In genomic region chr2:178242552-178242883, GRCh38 we compare ENCODE assay signal across 27 cellular contexts. TPM values are rescaled to one million over a fixed set of nuclear protein-coding genes. Genes with fewer than 3 reads are reported as not detected.
A peak's percentile ranks its signal among the peaks of the same experiment; 100 is the strongest.
DNase-seq lines count a peak whose midpoint lies in the region; ATAC-seq and TF ChIP-seq lines count a peak whose summit lies in the region.
"Had no signal": no experiment of that assay in that cellular context is flagged by ENCODE, and none has a peak within 500 bp of the region (broad histone marks: within the 10 kb centered on the region; RNA-seq: fewer than 3 reads in every experiment).

No MANE protein-coding gene starts in this region.

- no peak for DNase-seq in activated naive CD4-positive, alpha-beta T cell treated with anti-CD3 and anti-CD28 coated beads, Interleukin-2, amount 10 ng/mL, durations not matched to agents 7 days and 5 days
- DNase-seq in NCI-H446 treated with DMSO at 0.1 percent for 48 hours (lab: John Stamatoyannopoulos, UW) (peak; percentile 85), foreskin keratinocyte (no peak), osteocyte (ENCODE audit: extremely low spot score, unreplicated experiment) (no peak), NCI-H524 treated with DMSO at 0.1 percent for 48 hours (lab: John Stamatoyannopoulos, UW) (no peak), NCI-H1048 (lab: John Stamatoyannopoulos, UW) (no peak)
- DNase-seq in stimulated activated naive CD4-positive, alpha-beta T cell treated with Interleukin-2 at 50 U/mL for 16 hours (lab: John Stamatoyannopoulos, UW) = no peak
- DNase-seq: 8988T; activated CD4-positive, alpha-beta T cell treated with anti-CD3 and anti-CD28 coated beads for 4 hours; activated CD8-positive, alpha-beta T cell treated with anti-CD3 and anti-CD28 coated beads, Interleukin-2, amount 10 ng/mL, durations not matched to agents 7 days and 5 days; CD4-positive, alpha-beta memory T cell; cortex of kidney; effector memory CD8-positive, alpha-beta T cell; KBM-7; natural killer cell; spleen; stimulated activated CD8-positive, alpha-beta memory T cell treated with anti-CD3 and anti-CD28 coated beads, Interleukin-4, amount 100 ng/mL, for 48 hours; T-cell; WERI-Rb-1 had no signal

- no peaks in the 10 kb centered on the region for H3K27me3 ChIP-seq in foreskin keratinocyte
- H3K27me3 ChIP-seq: ovary, SJSA1, spleen, stomach, uterus had no signal

- H3K4me3 Mint-ChIP-seq in activated naive CD4-positive, alpha-beta T cell treated with anti-CD3 and anti-CD28 coated beads, Interleukin-2, amount 50 U/mL, for 24 hours = no peak overlapping the region
- H3K4me3 Mint-ChIP-seq in activated naive CD4-positive, alpha-beta T cell treated with anti-CD3 and anti-CD28 coated beads, Interleukin-2, amount 10 ng/mL, durations not matched to agents 7 days and 5 days = no peak overlapping the region
- H3K4me3 Mint-ChIP-seq in osteocyte (ENCODE audit: unreplicated experiment) = no peak overlapping the region
- H3K4me3 Mint-ChIP-seq: activated CD8-positive, alpha-beta T cell treated with anti-CD3 and anti-CD28 coated beads, Interleukin-2, amount 10 ng/mL, durations not matched to agents 7 days and 5 days; activated T-helper 17 cell treated with anti-CD3 and anti-CD28 coated beads, Interleukin-2, amount 50 U/mL, for 72 hours; CD4-positive, alpha-beta memory T cell; effector memory CD8-positive, alpha-beta T cell; natural killer cell; T-cell had no signal

- H3K36me3 Mint-ChIP-seq in activated naive CD4-positive, alpha-beta T cell treated with anti-CD3 and anti-CD28 coated beads, Interleukin-2, amount 50 U/mL, for 24 hours = no peaks in the 10 kb centered on the region
- no peaks in the 10 kb centered on the region for H3K36me3 Mint-ChIP-seq in activated naive CD4-positive, alpha-beta T cell treated with anti-CD3 and anti-CD28 coated beads, Interleukin-2, amount 10 ng/mL, durations not matched to agents 7 days and 5 days
- H3K36me3 Mint-ChIP-seq in osteocyte (ENCODE audit: unreplicated experiment) = no peaks in the 10 kb centered on the region
- H3K36me3 Mint-ChIP-seq: activated naive CD4-positive, alpha-beta T cell treated with anti-CD3 and anti-CD28 coated beads, Interleukin-2, amount 50 U/mL, for 72 hours; CD4-positive, alpha-beta memory T cell; natural killer cell; T-cell had no signal

- peaks cover 9% of the 10 kb centered on the region for H3K27me3 Mint-ChIP-seq in activated naive CD4-positive, alpha-beta T cell treated with anti-CD3 and anti-CD28 coated beads, Interleukin-2, amount 50 U/mL, for 24 hours
- peaks cover 8% of the 10 kb centered on the region for H3K27me3 Mint-ChIP-seq in activated naive CD4-positive, alpha-beta T cell treated with anti-CD3 and anti-CD28 coated beads, Interleukin-2, amount 10 ng/mL, durations not matched to agents 7 days and 5 days
- no peaks in the 10 kb centered on the region for H3K27me3 Mint-ChIP-seq in osteocyte (ENCODE audit: unreplicated experiment)

- peaks cover 10% of the 10 kb centered on the region for H3K4me1 ChIP-seq in foreskin keratinocyte

- CTCF ChIA-PET in activated naive CD4-positive, alpha-beta T cell treated with anti-CD3 and anti-CD28 coated beads, Interleukin-2, amount 10 ng/mL, durations not matched to agents 7 days and 5 days (lab: Charles Lee) = no interaction called here

- H3K4me1 Mint-ChIP-seq in activated naive CD4-positive, alpha-beta T cell treated with anti-CD3 and anti-CD28 coated beads, Interleukin-2, amount 50 U/mL, for 24 hours = no peaks in the 10 kb centered on the region
- H3K4me1 Mint-ChIP-seq in activated naive CD4-positive, alpha-beta T cell treated with anti-CD3 and anti-CD28 coated beads, Interleukin-2, amount 10 ng/mL, durations not matched to agents 7 days and 5 days = no peaks in the 10 kb centered on the region
- peaks cover 18% of the 10 kb centered on the region for H3K4me1 Mint-ChIP-seq in osteocyte (ENCODE audit: unreplicated experiment)
- H3K4me1 Mint-ChIP-seq: activated T-helper 17 cell treated with anti-CD3 and anti-CD28 coated beads, Interleukin-2, amount 50 U/mL, for 72 hours; CD4-positive, alpha-beta memory T cell; natural killer cell; T-cell had no signal

- H3K9me3 Mint-ChIP-seq in activated naive CD4-positive, alpha-beta T cell treated with anti-CD3 and anti-CD28 coated beads, Interleukin-2, amount 50 U/mL, for 24 hours = no peaks in the 10 kb centered on the region
- no peaks in the 10 kb centered on the region for H3K9me3 Mint-ChIP-seq in activated naive CD4-positive, alpha-beta T cell treated with anti-CD3 and anti-CD28 coated beads, Interleukin-2, amount 10 ng/mL, durations not matched to agents 7 days and 5 days
- no peaks in the 10 kb centered on the region for H3K9me3 Mint-ChIP-seq in osteocyte (ENCODE audit: unreplicated experiment)
- H3K9me3 Mint-ChIP-seq: activated naive CD4-positive, alpha-beta T cell treated with anti-CD3 and anti-CD28 coated beads, Interleukin-2, amount 50 U/mL, for 72 hours; activated T-helper 17 cell treated with anti-CD3 and anti-CD28 coated beads, Interleukin-2, amount 50 U/mL, for 72 hours; effector memory CD8-positive, alpha-beta T cell; natural killer cell; T-cell had no signal

- no peak overlapping the region for H3K27ac ChIP-seq in foreskin keratinocyte
- H3K27ac ChIP-seq: SJSA1, spleen, WERI-Rb-1 had no signal

- peak overlapping the region; percentile 69 for H3K27ac Mint-ChIP-seq in activated naive CD4-positive, alpha-beta T cell treated with anti-CD3 and anti-CD28 coated beads, Interleukin-2, amount 50 U/mL, for 24 hours
- no peak overlapping the region for H3K27ac Mint-ChIP-seq in activated naive CD4-positive, alpha-beta T cell treated with anti-CD3 and anti-CD28 coated beads, Interleukin-2, amount 10 ng/mL, durations not matched to agents 7 days and 5 days
- H3K27ac Mint-ChIP-seq in osteocyte (ENCODE audit: unreplicated experiment) = peak overlapping the region; percentile 78
- H3K27ac Mint-ChIP-seq: activated CD8-positive, alpha-beta T cell treated with anti-CD3 and anti-CD28 coated beads, Interleukin-2, amount 10 ng/mL, durations not matched to agents 7 days and 5 days; activated naive CD4-positive, alpha-beta T cell treated with anti-CD3 and anti-CD28 coated beads, Interleukin-2, amount 50 U/mL, for 72 hours; activated T-helper 17 cell treated with anti-CD3 and anti-CD28 coated beads, Interleukin-2, amount 50 U/mL, for 72 hours; CD4-positive, alpha-beta memory T cell; effector memory CD8-positive, alpha-beta T cell; natural killer cell; T-cell had no signal

- ATAC-seq in foreskin keratinocyte = peak; percentile 12
- ATAC-seq: activated CD8-positive, alpha-beta T cell treated with anti-CD3 and anti-CD28 coated beads, Interleukin-2, amount 10 ng/mL, durations not matched to agents 7 days and 5 days; activated T-helper 17 cell treated with anti-CD3 and anti-CD28 coated beads, Interleukin-2, amount 50 U/mL, for 72 hours; effector memory CD8-positive, alpha-beta T cell; natural killer cell; Panc1; T-cell had no signal

- TF ChIP-seq CTCF in foreskin keratinocyte (conservative IDR thresholded peaks at IDR 0.05) = no peak
- TF ChIP-seq CTCF in osteocyte (IDR thresholded peaks at IDR 0.05) = no peak

RNA-seq across cellular contexts. Expression of gene OSBPL6, which starts 48.2 kb away (rescaled TPM):
- total RNA-seq in foreskin keratinocyte = 11.7 and 11.8 TPM in 2 replicates
- polyA plus RNA-seq in foreskin keratinocyte = 3.5 and 4.6 TPM in 2 replicates
- 3.7 and 3.9 TPM in 2 replicates for total RNA-seq in osteocyte
- total RNA-seq: natural killer cell had no signal
